27 cellular contexts compared by ENCODE assay signal in the genomic region with DNA sequence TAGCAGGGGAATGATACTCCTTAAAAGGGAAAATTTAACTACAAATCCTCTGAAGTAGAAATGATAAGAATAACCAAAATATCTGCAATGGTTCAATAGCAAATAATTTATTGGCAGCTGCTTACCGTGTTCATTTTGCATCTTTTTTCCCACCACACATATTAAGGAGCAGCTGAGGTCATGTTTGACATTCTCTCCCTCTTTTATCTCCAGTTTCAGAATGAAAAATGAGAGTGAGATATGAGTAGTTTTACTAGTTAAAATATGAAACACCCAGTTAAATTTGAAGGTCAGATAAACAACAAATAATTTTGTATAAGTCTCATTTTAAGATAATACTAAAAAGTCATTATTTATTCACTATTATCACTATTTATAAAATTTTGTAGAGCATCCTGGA. TPM values are rescaled to one million over a fixed set of nuclear protein-coding genes. Genes with fewer than 3 reads are reported as not detected.
DNase-seq lines count a peak whose midpoint lies in the region; ATAC-seq, FAIRE-seq and TF ChIP-seq lines count a peak whose summit lies in the region.
"Had no signal": no experiment of that assay in that cellular context is flagged by ENCODE, and none has a peak within 500 bp of the region (broad histone marks: within the 10 kb centered on the region; RNA-seq: fewer than 3 reads in every experiment).

No MANE protein-coding gene starts in this region.

- POLR2A ChIA-PET in SK-N-SH (lab: Yijun Ruan, JAX): no interaction called here

- H3F3A ChIP-seq in SK-N-SH (replicated peaks; ENCODE audit: insufficient read depth): no peaks in the 10 kb centered on the region

- H4K20me1 ChIP-seq in SK-N-SH (ENCODE audit: insufficient read depth): no peaks in the 10 kb centered on the region
- no peaks in the 10 kb centered on the region for H4K20me1 ChIP-seq in OCI-LY3 (ENCODE audit: insufficient read depth, low read length)
- H4K20me1 ChIP-seq: BLaER1 treated with 17β-estradiol and CSF1 and Interleukin-3, amounts not matched to agents 10 nM and 100 nM had no signal

- H3K9me3 ChIP-seq in SK-N-SH (no peaks in the 10 kb centered on the region), OCI-LY3 (ENCODE audit: insufficient read depth, low read length) (no peaks in the 10 kb centered on the region), kidney (ENCODE audit: control insufficient read depth in 1 of 2, low read length in 2 of 2) (no peaks in the 10 kb centered on the region), suprapubic skin (no peaks in the 10 kb centered on the region), heart right ventricle (no peaks in the 10 kb centered on the region)
- H3K9me3 ChIP-seq: A549; BE2C; BLaER1 treated with 17β-estradiol and CSF1 and Interleukin-3, amounts not matched to agents 10 nM and 100 nM had no signal

- H3K9ac ChIP-seq in SK-N-SH: no peak overlapping the region
- H3K9ac ChIP-seq in OCI-LY3 (ENCODE audit: low read length): peak overlapping the region; percentile 88
- H3K9ac ChIP-seq in kidney (ENCODE audit: low read length in 2 of 2): no peak overlapping the region
- H3K9ac ChIP-seq: BLaER1 treated with 17β-estradiol and CSF1 and Interleukin-3, amounts not matched to agents 10 nM and 100 nM; GM23248 had no signal

- no peak for TF ChIP-seq RAD21 in SK-N-SH (IDR thresholded peaks at IDR 0.05; ENCODE audit: low read length)

- H3K36me3 ChIP-seq in SK-N-SH (replicated peaks in 1 of 2; ENCODE audit: control insufficient read depth in 1 of 2, insufficient read depth in 2 of 2, low read length in 1 of 2): no peaks in the 10 kb centered on the region
- H3K36me3 ChIP-seq in OCI-LY3 (replicated peaks; ENCODE audit: low read depth, low read length): peaks cover 43% of the 10 kb centered on the region
- H3K36me3 ChIP-seq in kidney (ENCODE audit: control insufficient read depth in 1 of 2, insufficient read depth in 2 of 2, low read length in 2 of 2): no peaks in the 10 kb centered on the region
- H3K36me3 ChIP-seq in suprapubic skin: no peaks in the 10 kb centered on the region
- no peaks in the 10 kb centered on the region for H3K36me3 ChIP-seq in heart right ventricle
- H3K36me3 ChIP-seq: BE2C; BLaER1 treated with 17β-estradiol and CSF1 and Interleukin-3, amounts not matched to agents 10 nM and 100 nM had no signal

- H3K27me3 ChIP-seq in SK-N-SH (ENCODE audit: insufficient read depth) (no peaks in the 10 kb centered on the region), OCI-LY3 (ENCODE audit: low read depth, low read length) (no peaks in the 10 kb centered on the region), suprapubic skin (no peaks in the 10 kb centered on the region), heart right ventricle (no peaks in the 10 kb centered on the region)
- H3K27me3 ChIP-seq: BE2C; BLaER1 treated with 17β-estradiol and CSF1 and Interleukin-3, amounts not matched to agents 10 nM and 100 nM had no signal

- H3K9me2 ChIP-seq in SK-N-SH: no peaks in the 10 kb centered on the region

- CTCF ChIA-PET in SK-N-SH (lab: Yijun Ruan, JAX): no interaction called here

- H3K27ac ChIP-seq in SK-N-SH (ENCODE audit: low read depth in 2 of 2, low read length in 1 of 2) (no peak overlapping the region), OCI-LY3 (ENCODE audit: low read length) (peak overlapping the region; percentile 99), kidney (ENCODE audit: low read depth in 2 of 2, low read length in 2 of 2) (no peak overlapping the region), suprapubic skin (no peak overlapping the region), heart right ventricle (no peak overlapping the region)
- H3K27ac ChIP-seq: 22Rv1; A549; BLaER1 treated with 17β-estradiol and CSF1 and Interleukin-3, amounts not matched to agents 10 nM and 100 nM; GM23248 had no signal

- 0 out of 2 replicates have a peak overlapping the region, but pooled peaks have one; percentile 36 for H2AFZ ChIP-seq in SK-N-SH (ENCODE audit: low read depth)
- H2AFZ ChIP-seq in OCI-LY3 (ENCODE audit: low read depth, low read length): no peak overlapping the region
- H2AFZ ChIP-seq: GM23248 had no signal

- peak; percentile 18 for FAIRE-seq in colon (lab: Jason Lieb, UNC)
- peak; percentile 65 for FAIRE-seq in kidney (lab: Jason Lieb, UNC)
- FAIRE-seq: A549, D721Med, GM19239, H1 had no signal

- no peak for TF ChIP-seq EP300 in SK-N-SH (IDR thresholded peaks at IDR 0.05; ENCODE audit: borderline replicate concordance in 1 of 2, low read depth in 1 of 2, low read length in 1 of 2)
- TF ChIP-seq EP300 in suprapubic skin (IDR thresholded peaks at IDR 0.05): no peak

- DNase-seq in SK-N-SH: no peak
- DNase-seq in kidney: no peak
- DNase-seq in NCI-H345 (lab: John Stamatoyannopoulos, UW): no peak
- no peak for DNase-seq in suprapubic skin (ENCODE audit: low spot score in 2 of 2)
- DNase-seq in heart right ventricle: no peak
- DNase-seq: ACHN; AML-193; BE2C; CD4-positive, alpha-beta T cell; CD8-positive, alpha-beta memory T cell; DMS 273 treated with DMSO at 0.1 percent for 48 hours; DMS79; EL; GDM1; GM23248; H7; HCEC 1CT had no signal

- no peak overlapping the region for H3K4me2 ChIP-seq in SK-N-SH
- H3K4me2 ChIP-seq in OCI-LY3 (ENCODE audit: low read length): peak overlapping the region; percentile 56
- H3K4me2 ChIP-seq: A549; BLaER1 treated with 17β-estradiol and CSF1 and Interleukin-3, amounts not matched to agents 10 nM and 100 nM had no signal

- no peak for ATAC-seq in SK-N-SH treated with all-trans-retinoic acid at 6 μM for 48 hours
- ATAC-seq in heart right ventricle: no peak
- ATAC-seq: A549 had no signal

- no peaks in the 10 kb centered on the region for H3K79me2 ChIP-seq in SK-N-SH (ENCODE audit: insufficient read depth)
- peaks cover 15% of the 10 kb centered on the region for H3K79me2 ChIP-seq in OCI-LY3 (ENCODE audit: low read length)

- no peak for TF ChIP-seq POLR2A in suprapubic skin (IDR thresholded peaks at IDR 0.05)

- TF ChIP-seq CTCF in SK-N-SH (IDR thresholded peaks at IDR 0.05) (no peak), OCI-LY3 (IDR thresholded peaks at IDR 0.05; ENCODE audit: low read depth, low read length) (no peak), kidney (IDR thresholded peaks at IDR 0.05; ENCODE audit: borderline replicate concordance, extremely low read depth, insufficient read depth) (no peak), suprapubic skin (IDR thresholded peaks at IDR 0.05) (no peak), heart right ventricle (IDR thresholded peaks at IDR 0.05) (no peak)

- 90% methylated on average over 1 of the region's 1 CpG for WGBS in SK-N-SH (ENCODE audit: low lambda C conversion rate)
- WGBS in suprapubic skin: 62% methylated on average over 1 of the region's 1 CpG
- 70 to 75% methylated on average over 1 of the region's 1 CpG for WGBS in heart right ventricle, 2 donors

- H3K4me1 ChIP-seq in SK-N-SH (ENCODE audit: control insufficient read depth in 1 of 2, insufficient read depth in 2 of 2, low read depth in 1 of 2, low read length in 1 of 2): no peaks in the 10 kb centered on the region
- peaks cover 90% of the 10 kb centered on the region for H3K4me1 ChIP-seq in OCI-LY3 (ENCODE audit: low read length)
- no peaks in the 10 kb centered on the region for H3K4me1 ChIP-seq in kidney (ENCODE audit: control insufficient read depth in 1 of 2, insufficient read depth in 1 of 2, low read depth in 1 of 2, low read length in 2 of 2)
- H3K4me1 ChIP-seq in suprapubic skin: no peaks in the 10 kb centered on the region
- H3K4me1 ChIP-seq in heart right ventricle: peaks cover 0 to 9% (median 0%) of the 10 kb centered on the region in 9 donors
- H3K4me1 ChIP-seq: A549, BE2C had no signal

- H3K4me3 ChIP-seq in SK-N-SH (ENCODE audit: low read depth in 2 of 2, low read length in 1 of 2): no peak overlapping the region
- H3K4me3 ChIP-seq in OCI-LY3 (ENCODE audit: low read length): peak overlapping the region; percentile 39
- H3K4me3 ChIP-seq in kidney (ENCODE audit: low read length in 2 of 2): no peak overlapping the region
- H3K4me3 ChIP-seq in suprapubic skin: no peak overlapping the region
- H3K4me3 ChIP-seq in heart right ventricle: no peak overlapping the region
- H3K4me3 ChIP-seq: A549; BLaER1 treated with 17β-estradiol and CSF1 and Interleukin-3, amounts not matched to agents 10 nM and 100 nM; GM23248 had no signal

- intact Hi-C loops in kidney (cut with DNase I): no loop called here
- intact Hi-C loops in heart right ventricle (cut with DNase I): no loop called here

TF ChIP-seq in SK-N-SH, 30 proteins besides CTCF, POLR2A, EP300 and RAD21 (continues in another document):
- no peak for TF ChIP-seq NFIC (IDR thresholded peaks at IDR 0.05; ENCODE audit: borderline replicate concordance)
- no peak for TF ChIP-seq TAF1 (IDR thresholded peaks at IDR 0.05; ENCODE audit: borderline replicate concordance, low read depth, low read length)

TF ChIP-seq in SK-N-SH treated with all-trans-retinoic acid at 6 μM for 48 hours, 23 proteins besides CTCF, POLR2A, EP300 and RAD21 (continues in another document):
- no peak for TF ChIP-seq ZNF70 (CRISPR knock-in tag; IDR thresholded peaks at IDR 0.05)
- no peak for TF ChIP-seq OSR1 (CRISPR knock-in tag; IDR thresholded peaks at IDR 0.05)
- no peak for TF ChIP-seq ARNTL (CRISPR knock-in tag; IDR thresholded peaks at IDR 0.05; ENCODE audit: borderline replicate concordance, low read depth)
- no peak for TF ChIP-seq SNAI2 (CRISPR knock-in tag; IDR thresholded peaks at IDR 0.05)

RNA-seq across cellular contexts. Expression of gene LIPN, which starts 3.1 kb away (rescaled TPM):
- polyA plus RNA-seq in SK-N-SH (2012; rRNA removed) (not detected in 2 replicates), kidney (ENCODE audit: insufficient read depth, low read depth, low replicate concordance) (not detected), heart right ventricle (under 1 TPM in 1 of 2 donors, not detected in 1; 0.06 TPM)
- not detected in 2 replicates for polyA plus RNA-seq in SK-N-SH (2012; cell fraction: cytosol; rRNA removed)
- not detected in 2 replicates for polyA plus RNA-seq in SK-N-SH (2012; cell fraction: nucleus; rRNA removed)
- total RNA-seq in kidney (0.41 TPM), suprapubic skin (10 to 100 TPM in 3 of 4 donors, 1 to 10 TPM in 1; 7.2 to 42.8 (median 30.1) TPM), heart right ventricle (under 1 TPM in 2 of 10 donors, not detected in 8; 0.46 to 0.53 TPM)
- total RNA-seq: CD4-positive, alpha-beta T cell; CD8-positive, alpha-beta memory T cell; GM23248; H1; H7 had no signal
- polyA plus RNA-seq: A549; CD8-positive, alpha-beta memory T cell; GM23248; H1 had no signal

RNA-seq across cellular contexts. Expression of gene LIPM, which starts 39.6 kb away (rescaled TPM):
- polyA plus RNA-seq in SK-N-SH (2012; rRNA removed): not detected in 2 replicates
- polyA plus RNA-seq in SK-N-SH (2012; cell fraction: cytosol; rRNA removed): not detected in 2 replicates
- polyA plus RNA-seq in SK-N-SH (2012; cell fraction: nucleus; rRNA removed): not detected in 2 replicates
- not detected for total RNA-seq in kidney
- not detected for polyA plus RNA-seq in kidney (ENCODE audit: insufficient read depth, low read depth, low replicate concordance)
- 10 to 100 TPM; 16.7 to 34.9 (median 29.4) TPM for total RNA-seq in suprapubic skin
- total RNA-seq in heart right ventricle: not detected
- polyA plus RNA-seq in heart right ventricle: not detected
- total RNA-seq: CD4-positive, alpha-beta T cell; CD8-positive, alpha-beta memory T cell; GM23248; H1; H7 had no signal
- polyA plus RNA-seq: A549; CD14-positive monocyte; CD8-positive, alpha-beta memory T cell; GM23248; H1 had no signal

RNA-seq across cellular contexts. Expression of gene LIPK, which starts 56.9 kb away (rescaled TPM):
- polyA plus RNA-seq in SK-N-SH (2012; rRNA removed): not detected in 2 replicates
- not detected in 2 replicates for polyA plus RNA-seq in SK-N-SH (2012; cell fraction: cytosol; rRNA removed)
- polyA plus RNA-seq in SK-N-SH (2012; cell fraction: nucleus; rRNA removed): not detected in 2 replicates
- not detected for total RNA-seq in kidney
- polyA plus RNA-seq in kidney (ENCODE audit: insufficient read depth, low read depth, low replicate concordance): not detected
- total RNA-seq in suprapubic skin: 10 to 100 TPM in 3 of 4 donors, 1 to 10 TPM in 1; 2.6 to 23.4 (median 18.0) TPM
- total RNA-seq in heart right ventricle: not detected
- not detected for polyA plus RNA-seq in heart right ventricle
- total RNA-seq: CD4-positive, alpha-beta T cell; CD8-positive, alpha-beta memory T cell; GM23248; H1; H7 had no signal
- polyA plus RNA-seq: CD14-positive monocyte; CD8-positive, alpha-beta memory T cell; GM23248; H1 had no signal

Comparison
In these comparisons a context has a peak if more than half of its experiments do, and no peak if none do; other contexts are left out.
1. RNA of gene LIPM, which starts 39.6 kb away (total RNA-seq): 16.7 to 34.9 TPM in suprapubic skin; not detected in kidney (single experiment) and not detected in heart right ventricle; every median in the first group is over 10 times any median in the second.